Comparison of ENCODE assay signal across 17 cellular contexts in genomic region chr1:160438935-160439334, GRCh38. TPM values are rescaled to one million over a fixed set of nuclear protein-coding genes. Genes with fewer than 3 reads are reported as not detected.
DNase-seq lines count a peak whose midpoint lies in the region; ATAC-seq and TF ChIP-seq lines count a peak whose summit lies in the region.
"Had no signal": no experiment of that assay in that cellular context is flagged by ENCODE, and none has a peak within 500 bp of the region (broad histone marks: within the 10 kb centered on the region; RNA-seq: fewer than 3 reads in every experiment).

No MANE protein-coding gene starts in this region.

- peak overlapping the region; percentile 80; the same call in 1 of the 2 replicates for H2AFZ ChIP-seq in GM23338

- no peaks in the 10 kb centered on the region for H3K9me3 ChIP-seq in naive thymus-derived CD4-positive, alpha-beta T cell (ENCODE audit: control insufficient read depth in 2 of 3, low read length in 3 of 3)
- H3K9me3 ChIP-seq: ascending aorta, heart right ventricle, stomach, upper lobe of left lung had no signal

- peak; percentile 64 for DNase-seq in activated CD4-positive, alpha-beta T cell treated with anti-CD3 and anti-CD28 coated beads, Interleukin-2, amount 10 ng/mL, durations not matched to agents 24 days and 14 days
- DNase-seq in activated CD4-positive, alpha-beta T cell treated with anti-CD3 and anti-CD28 coated beads, Interleukin-2, amount 50 U/mL, for 1 hour = no peak
- DNase-seq in GM23338 (ENCODE audit: low spot score) (peak; percentile 33), NCI-H2029 (lab: John Stamatoyannopoulos, UW) (no peak), GM13976 (ENCODE audit: low spot score) (no peak), islet precursor cell (no peak)
- DNase-seq in activated CD8-positive, alpha-beta T cell treated with anti-CD3 and anti-CD28 coated beads for 36 hours = no peak
- no peak for DNase-seq in naive thymus-derived CD4-positive, alpha-beta T cell
- DNase-seq: activated CD4-positive, alpha-beta T cell treated with anti-CD3 and anti-CD28 coated beads for 1 hour; heart right ventricle; mesendoderm; NCI-H2081; SHP77; stimulated activated CD4-positive, alpha-beta T cell treated with anti-CD3 and anti-CD28 coated beads, Interleukin-12 subunit alpha, Interleukin-12 subunit beta, amount 100 ng/mL, for 4 hours; stomach; upper lobe of left lung had no signal

- no peak overlapping the region for H3K4me3 ChIP-seq in GM23338
- peak overlapping the region; percentile 59 for H3K4me3 ChIP-seq in naive thymus-derived CD4-positive, alpha-beta T cell (ENCODE audit: low read length)
- H3K4me3 ChIP-seq: ascending aorta, stomach, upper lobe of left lung had no signal

- no peaks in the 10 kb centered on the region; the same call in 1 of the 2 replicates for H3K9me2 ChIP-seq in GM23338 (ENCODE audit: insufficient read depth)

- CTCF ChIA-PET in activated CD8-positive, alpha-beta T cell treated with anti-CD3 and anti-CD28 coated beads for 36 hours (lab: Charles Lee) = interaction anchor here (0.8 kb wide), 1 partner anchor 10 kb away, joined by 3 read pairs; no protein-coding TSS in a partner anchor
- CTCF ChIA-PET in naive thymus-derived CD4-positive, alpha-beta T cell (lab: Charles Lee) = interaction anchor here (0.7 to 3.8 kb wide), 3 partner anchors 10 to 102 kb away, joined by 3 to 12 read pairs (median 4); no protein-coding TSS in a partner anchor

- no peak for TF ChIP-seq CTCF in GM23338 (conservative IDR thresholded peaks at IDR 0.05; ENCODE audit: low read depth in 2 of 2)
- TF ChIP-seq CTCF in activated CD8-positive, alpha-beta T cell treated with anti-CD3 and anti-CD28 coated beads for 36 hours (IDR thresholded peaks at IDR 0.05) = no peak
- no peak for TF ChIP-seq CTCF in GM13976 (IDR thresholded peaks at IDR 0.05; ENCODE audit: borderline replicate concordance, control extremely low read depth, extremely low read depth, insufficient read depth, missing control alignments)

- H3K27me3 ChIP-seq in GM23338 (ENCODE audit: insufficient read depth) = no peaks in the 10 kb centered on the region
- H3K27me3 ChIP-seq in naive thymus-derived CD4-positive, alpha-beta T cell (ENCODE audit: control insufficient read depth in 2 of 2, insufficient read depth in 2 of 2, low read length in 2 of 2) = no peaks in the 10 kb centered on the region
- H3K27me3 ChIP-seq: ascending aorta, heart right ventricle, stomach, upper lobe of left lung had no signal

- peak; percentile 67 for ATAC-seq in GM23338
- ATAC-seq in activated CD8-positive, alpha-beta T cell treated with anti-CD3 and anti-CD28 coated beads for 36 hours = no peak
- no peak for ATAC-seq in naive thymus-derived CD4-positive, alpha-beta T cell
- ATAC-seq: heart right ventricle had no signal

- POLR2A ChIA-PET in activated CD8-positive, alpha-beta T cell treated with anti-CD3 and anti-CD28 coated beads for 36 hours (lab: Charles Lee) = interaction anchor here (0.6 to 1.5 kb wide), 2 partner anchors 12 to 14 kb away, joined by 4 to 5 read pairs; no protein-coding TSS in a partner anchor
- POLR2A ChIA-PET in naive thymus-derived CD4-positive, alpha-beta T cell (lab: Charles Lee) = interaction anchor here (1.5 kb wide), 2 partner anchors 13 to 91 kb away, joined by 3 to 5 read pairs; no protein-coding TSS in a partner anchor

- H3F3A ChIP-seq in GM23338 (replicated peaks; ENCODE audit: low read depth) = no peaks in the 10 kb centered on the region

- in situ Hi-C loops in GM13976 (cut with MboI; ENCODE audit: low sequenced_read_pairs, unreplicated experiment) = no loop called here

- H4K20me1 ChIP-seq in GM23338 (replicated peaks; ENCODE audit: insufficient read depth) = no peaks in the 10 kb centered on the region

- H3K79me2 ChIP-seq in GM23338 (replicated peaks; ENCODE audit: insufficient read depth) = no peaks in the 10 kb centered on the region

- peak overlapping the region; percentile 85 for H3K4me3 Mint-ChIP-seq in activated CD4-positive, alpha-beta T cell treated with anti-CD3 and anti-CD28 coated beads, Interleukin-2, amount 10 ng/mL, durations not matched to agents 24 days and 14 days
- H3K4me3 Mint-ChIP-seq in GM23338 = no peak overlapping the region
- H3K4me3 Mint-ChIP-seq in activated CD8-positive, alpha-beta T cell treated with anti-CD3 and anti-CD28 coated beads for 36 hours = no peak overlapping the region
- peak overlapping the region in 9 of 10 donors; percentile 61 to 94 (median 82) for H3K4me3 Mint-ChIP-seq in naive thymus-derived CD4-positive, alpha-beta T cell

- no peaks in the 10 kb centered on the region for H3K4me1 ChIP-seq in GM23338 (ENCODE audit: insufficient read depth)
- peaks cover 10 to 30% of the 10 kb centered on the region in 2 donors for H3K4me1 ChIP-seq in naive thymus-derived CD4-positive, alpha-beta T cell (ENCODE audit: control insufficient read depth in 2 of 2, insufficient read depth in 2 of 2, low read length in 2 of 2)
- H3K4me1 ChIP-seq: ascending aorta, upper lobe of left lung had no signal

- H3K27me3 Mint-ChIP-seq in activated CD4-positive, alpha-beta T cell treated with anti-CD3 and anti-CD28 coated beads, Interleukin-2, amount 10 ng/mL, durations not matched to agents 24 days and 14 days = no peaks in the 10 kb centered on the region
- no peaks in the 10 kb centered on the region for H3K27me3 Mint-ChIP-seq in GM23338 (ENCODE audit: insufficient read depth, low read depth, poor library complexity)
- H3K27me3 Mint-ChIP-seq in activated CD8-positive, alpha-beta T cell treated with anti-CD3 and anti-CD28 coated beads for 36 hours = no peaks in the 10 kb centered on the region
- no peaks in the 10 kb centered on the region for H3K27me3 Mint-ChIP-seq in naive thymus-derived CD4-positive, alpha-beta T cell

- intact Hi-C loops in activated CD4-positive, alpha-beta T cell treated with anti-CD3 and anti-CD28 coated beads, Interleukin-2, amount 10 ng/mL, durations not matched to agents 24 days and 14 days (cut with micrococcal nuclease) = loop anchor here (2.0 kb wide), 1 partner anchor 16 kb away; no protein-coding TSS in a partner anchor
- intact Hi-C loops in activated CD8-positive, alpha-beta T cell treated with anti-CD3 and anti-CD28 coated beads for 36 hours (cut with micrococcal nuclease) = no loop called here
- intact Hi-C loops in naive thymus-derived CD4-positive, alpha-beta T cell (cut with micrococcal nuclease) = loop anchor here (1.0 to 10.0 kb wide), 3 partner anchors 10 to 516 kb away; partner anchors contain the start of gene ITLN2 (in 1 of the 2)

- no peak overlapping the region for H3K4me2 ChIP-seq in GM23338

- no peaks in the 10 kb centered on the region for H3K36me3 ChIP-seq in GM23338 (ENCODE audit: insufficient read depth)
- H3K36me3 ChIP-seq in naive thymus-derived CD4-positive, alpha-beta T cell (ENCODE audit: control insufficient read depth in 2 of 3, insufficient read depth in 3 of 3, low read length in 3 of 3) = no peaks in the 10 kb centered on the region
- H3K36me3 ChIP-seq: ascending aorta, heart right ventricle, stomach, upper lobe of left lung had no signal

- no peak overlapping the region for H3K27ac ChIP-seq in GM23338 (ENCODE audit: low read depth)
- peak overlapping the region; percentile 80 for H3K27ac ChIP-seq in naive thymus-derived CD4-positive, alpha-beta T cell (ENCODE audit: low read depth, low read length)
- H3K27ac ChIP-seq: ascending aorta had no signal

- peaks cover 10% of the 10 kb centered on the region for H3K36me3 Mint-ChIP-seq in activated CD4-positive, alpha-beta T cell treated with anti-CD3 and anti-CD28 coated beads, Interleukin-2, amount 10 ng/mL, durations not matched to agents 24 days and 14 days (ENCODE audit: low read depth)
- no peaks in the 10 kb centered on the region for H3K36me3 Mint-ChIP-seq in GM23338 (ENCODE audit: low read depth)
- H3K36me3 Mint-ChIP-seq in activated CD8-positive, alpha-beta T cell treated with anti-CD3 and anti-CD28 coated beads for 36 hours (ENCODE audit: low read depth) = peaks cover 25% of the 10 kb centered on the region
- peaks cover 4 to 32% (median 9%) of the 10 kb centered on the region in 5 donors for H3K36me3 Mint-ChIP-seq in naive thymus-derived CD4-positive, alpha-beta T cell

- peaks cover 39% of the 10 kb centered on the region for H3K4me1 Mint-ChIP-seq in activated CD4-positive, alpha-beta T cell treated with anti-CD3 and anti-CD28 coated beads, Interleukin-2, amount 10 ng/mL, durations not matched to agents 24 days and 14 days
- peaks cover 6% of the 10 kb centered on the region; the same call in 2 of the 3 replicates for H3K4me1 Mint-ChIP-seq in GM23338
- H3K4me1 Mint-ChIP-seq in activated CD8-positive, alpha-beta T cell treated with anti-CD3 and anti-CD28 coated beads for 36 hours (ENCODE audit: low read depth) = peaks cover 54% of the 10 kb centered on the region
- H3K4me1 Mint-ChIP-seq in naive thymus-derived CD4-positive, alpha-beta T cell = peaks cover 21 to 52% (median 40%) of the 10 kb centered on the region in 7 donors

- peaks cover 10% of the 10 kb centered on the region for H3K9me3 Mint-ChIP-seq in activated CD4-positive, alpha-beta T cell treated with anti-CD3 and anti-CD28 coated beads, Interleukin-2, amount 10 ng/mL, durations not matched to agents 24 days and 14 days
- no peaks in the 10 kb centered on the region; the same call in 2 of the 3 replicates for H3K9me3 Mint-ChIP-seq in GM23338
- H3K9me3 Mint-ChIP-seq in activated CD8-positive, alpha-beta T cell treated with anti-CD3 and anti-CD28 coated beads for 36 hours = peaks cover 18% of the 10 kb centered on the region
- peaks cover 2 to 13% (median 8%) of the 10 kb centered on the region in 11 donors for H3K9me3 Mint-ChIP-seq in naive thymus-derived CD4-positive, alpha-beta T cell

- peak overlapping the region; percentile 97 for H3K27ac Mint-ChIP-seq in activated CD4-positive, alpha-beta T cell treated with anti-CD3 and anti-CD28 coated beads, Interleukin-2, amount 10 ng/mL, durations not matched to agents 24 days and 14 days
- no peak overlapping the region for H3K27ac Mint-ChIP-seq in GM23338
- peak overlapping the region; percentile 93 for H3K27ac Mint-ChIP-seq in activated CD8-positive, alpha-beta T cell treated with anti-CD3 and anti-CD28 coated beads for 36 hours
- H3K27ac Mint-ChIP-seq in naive thymus-derived CD4-positive, alpha-beta T cell = peak overlapping the region; percentile 91 to 99 (median 96)

TF ChIP-seq in GM23338, 12 proteins besides CTCF, POLR2A, EP300 and RAD21 (continues in another document):
- TF ChIP-seq ZNF114 (CRISPR knock-in tag; IDR thresholded peaks at IDR 0.05) (no peak), CREB1 (CRISPR knock-in tag; IDR thresholded peaks at IDR 0.05; ENCODE audit: low read depth) (no peak), STAT1 (IDR thresholded peaks at IDR 0.05; ENCODE audit: unreplicated experiment) (no peak)

RNA-seq across cellular contexts. Expression of gene VANGL2, which starts 38.6 kb away (rescaled TPM):
- total RNA-seq in activated CD4-positive, alpha-beta T cell treated with anti-CD3 and anti-CD28 coated beads, Interleukin-2, amount 10 ng/mL, durations not matched to agents 24 days and 14 days = 0.02 and 0.05 TPM in 2 replicates
- 42.8 and 51.3 TPM in 2 replicates for total RNA-seq in GM23338 (2014; rRNA removed; shearing (Covaris generic))
- polyA plus RNA-seq in GM23338 (2016; fragmentation: Nextera tagmentation; extraction: Ambion mirVana) = 16.8 and 17.7 TPM in 2 replicates
- total RNA-seq in activated CD8-positive, alpha-beta T cell treated with anti-CD3 and anti-CD28 coated beads for 36 hours = under 1 TPM; 0.16 to 0.40 TPM
- total RNA-seq in naive thymus-derived CD4-positive, alpha-beta T cell = under 1 TPM in 2 of 5 experiments, not detected in 3; 0.05 to 0.13 TPM
- polyA plus RNA-seq in naive thymus-derived CD4-positive, alpha-beta T cell = not detected

Comparison
In these comparisons a context has a peak if more than half of its experiments do, and no peak if none do; other contexts are left out.
1. DNase-seq: peak in activated CD4-positive, alpha-beta T cell treated with anti-CD3 and anti-CD28 coated beads, Interleukin-2, amount 10 ng/mL, durations not matched to agents 24 days and 14 days (single experiment) and GM23338 (single experiment); none in activated CD4-positive, alpha-beta T cell treated with anti-CD3 and anti-CD28 coated beads, Interleukin-2, amount 50 U/mL, for 1 hour (single experiment), activated CD8-positive, alpha-beta T cell treated with anti-CD3 and anti-CD28 coated beads for 36 hours (single experiment), naive thymus-derived CD4-positive, alpha-beta T cell (0 of 9), NCI-H2029 (single experiment), GM13976 (single experiment) and islet precursor cell (single experiment).
2. H3K4me3 Mint-ChIP-seq: peak in activated CD4-positive, alpha-beta T cell treated with anti-CD3 and anti-CD28 coated beads, Interleukin-2, amount 10 ng/mL, durations not matched to agents 24 days and 14 days (single experiment) and naive thymus-derived CD4-positive, alpha-beta T cell (9 of 10); none in GM23338 (single experiment) and activated CD8-positive, alpha-beta T cell treated with anti-CD3 and anti-CD28 coated beads for 36 hours (single experiment).
3. RNA of gene VANGL2, which starts 38.6 kb away (total RNA-seq): 42.8 to 51.3 TPM in GM23338; 0.16 to 0.40 TPM in activated CD8-positive, alpha-beta T cell treated with anti-CD3 and anti-CD28 coated beads for 36 hours, 0.05 to 0.13 TPM in naive thymus-derived CD4-positive, alpha-beta T cell and 0.02 to 0.05 TPM in activated CD4-positive, alpha-beta T cell treated with anti-CD3 and anti-CD28 coated beads, Interleukin-2, amount 10 ng/mL, durations not matched to agents 24 days and 14 days; every median in the first group is over 10 times any median in the second.